In the genomic region with DNA sequence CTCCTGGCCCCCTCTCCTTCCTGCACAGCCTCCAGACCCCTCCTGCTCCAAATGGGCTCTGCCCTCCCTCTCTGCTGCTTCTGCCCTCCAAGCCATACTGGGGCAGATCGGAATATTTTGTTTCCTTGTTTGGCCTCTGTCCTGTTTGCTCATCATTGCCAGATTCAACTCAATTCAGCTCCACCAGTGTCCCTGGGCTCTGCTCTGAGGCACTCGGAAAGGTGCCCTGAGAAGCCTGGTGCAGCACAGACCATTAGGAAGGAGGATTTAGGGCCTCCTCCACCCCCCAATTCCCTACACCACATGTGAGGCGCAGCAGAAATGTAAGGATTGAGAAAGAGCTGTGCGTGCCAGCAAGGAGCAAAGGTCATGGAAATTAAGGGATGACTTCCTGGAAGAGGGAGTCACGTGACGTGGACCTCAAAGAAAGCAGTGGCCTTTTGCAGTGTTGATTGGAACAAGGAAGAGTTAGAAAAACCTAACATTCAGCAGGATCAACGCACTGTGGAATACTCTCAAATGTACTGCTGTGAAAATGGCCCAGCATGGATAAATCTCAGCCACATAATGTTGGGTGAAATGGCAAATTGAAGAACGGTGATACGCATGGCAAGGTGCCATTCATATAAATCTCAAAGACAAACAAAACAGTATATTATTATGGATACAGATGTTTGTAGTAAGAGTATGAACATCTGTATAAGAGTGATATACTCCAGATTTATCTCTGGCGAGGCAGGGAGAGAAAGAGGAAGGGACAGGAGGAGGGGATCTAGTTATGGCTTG, we compare ENCODE assay signal across 25 cellular contexts. TPM values are rescaled to one million over a fixed set of nuclear protein-coding genes. Genes with fewer than 3 reads are reported as not detected.
DNase-seq lines count a peak whose midpoint lies in the region; ATAC-seq, FAIRE-seq and TF ChIP-seq lines count a peak whose summit lies in the region.
"Had no signal": no experiment of that assay in that cellular context is flagged by ENCODE, and none has a peak within 500 bp of the region (broad histone marks: within the 10 kb centered on the region; RNA-seq: fewer than 3 reads in every experiment).

No MANE protein-coding gene starts in this region.

- H3K4me1 ChIP-seq in K562 (replicated peaks in 1 of 2; ENCODE audit: control insufficient read depth in 2 of 2, insufficient read depth in 2 of 2, low read length in 2 of 2) (peaks cover 8 to 11% of the 10 kb centered on the region in 2 experiments; a peak in 4 of 5 replicates), HepG2 (ENCODE audit: insufficient read depth, low read length) (peaks cover 30% of the 10 kb centered on the region), stomach (peaks cover 9 to 42% (median 21%) of the 10 kb centered on the region in 4 donors), left lung (peaks cover 3 to 14% of the 10 kb centered on the region in 2 donors)

- no peak for ATAC-seq in K562
- ATAC-seq in HepG2 = peak; percentile 39
- ATAC-seq in HG03571 (IDR thresholded peaks at IDR 0.05; ENCODE audit: unreplicated experiment) = no peak
- no peak for ATAC-seq in left lung
- ATAC-seq: CD8-positive, alpha-beta T cell; effector memory CD8-positive, alpha-beta T cell; heart left ventricle; lower lobe of right lung had no signal

- no peak overlapping the region for H3K27ac ChIP-seq in K562 (ENCODE audit: extremely low read depth, low read depth, low read length)
- no peak overlapping the region for H3K27ac ChIP-seq in HepG2 (ENCODE audit: extremely low read length, insufficient read depth, low read length)
- peak overlapping the region in 2 of 5 donors; percentile 3 to 81 for H3K27ac ChIP-seq in stomach
- no peak overlapping the region for H3K27ac ChIP-seq in left lung
- H3K27ac ChIP-seq: lower lobe of right lung, VCaP had no signal

- no peak overlapping the region for H3K4me2 ChIP-seq in K562 (ENCODE audit: insufficient read depth, low read length)
- H3K4me2 ChIP-seq in HepG2 (ENCODE audit: low read depth, low read length) = peak overlapping the region; percentile 72

- H3K9me3 ChIP-seq in K562 (replicated peaks; ENCODE audit: control insufficient read depth, insufficient read depth, low read depth, low read length) (no peaks in the 10 kb centered on the region), HepG2 (ENCODE audit: low read length) (no peaks in the 10 kb centered on the region), stomach (no peaks in the 10 kb centered on the region), left lung (no peaks in the 10 kb centered on the region)
- H3K9me3 ChIP-seq: heart left ventricle, lower lobe of right lung had no signal

- peaks cover 0 to 4% of the 10 kb centered on the region in 2 experiments; a peak in 1 of 5 replicates for H3K27me3 ChIP-seq in K562 (ENCODE audit: control insufficient read depth in 2 of 2, insufficient read depth in 2 of 2, low read length in 2 of 2)
- H3K27me3 ChIP-seq in HepG2 (ENCODE audit: control insufficient read depth in 1 of 2, insufficient read depth in 2 of 2, low read length in 2 of 2) = peaks cover 2 to 7% of the 10 kb centered on the region in 2 experiments; a peak in 4 of 5 replicates
- peaks cover 0 to 70% (median 35%) of the 10 kb centered on the region in 3 donors for H3K27me3 ChIP-seq in stomach
- H3K27me3 ChIP-seq in left lung = peaks cover 32 to 89% of the 10 kb centered on the region in 2 donors

- TF ChIP-seq RAD21 in K562 (CRISPR knock-in tag; conservative IDR thresholded peaks at IDR 0.05 in 1 of 2, IDR thresholded peaks at IDR 0.05 in 1 of 2) (no peak), HepG2 (CRISPR knock-in tag; IDR thresholded peaks at IDR 0.05) (no peak)

- no peak for FAIRE-seq in K562 (lab: Jason Lieb, UNC)
- FAIRE-seq in HepG2 (lab: Jason Lieb, UNC) = peak; percentile 98
- FAIRE-seq: GM18507 had no signal

- TF ChIP-seq POLR2A in K562 (conservative IDR thresholded peaks at IDR 0.05) (no peak), HepG2 (IDR thresholded peaks at IDR 0.05; ENCODE audit: insufficient read depth in 1 of 2, low read depth in 2 of 2, low read length in 2 of 2) (peak in 1 of 2 experiments; percentile 42; a peak in 1 of 4 replicates), stomach (IDR thresholded peaks at IDR 0.05) (no peak)

- no peaks in the 10 kb centered on the region for H3K36me3 ChIP-seq in K562 (ENCODE audit: control insufficient read depth, insufficient read depth, low read length)
- H3K36me3 ChIP-seq in HepG2 (replicated peaks in 1 of 2; ENCODE audit: control insufficient read depth in 1 of 2, insufficient read depth in 2 of 2, low read length in 2 of 2) = no peaks in the 10 kb centered on the region
- no peaks in the 10 kb centered on the region for H3K36me3 ChIP-seq in stomach
- H3K36me3 ChIP-seq in left lung = no peaks in the 10 kb centered on the region
- H3K36me3 ChIP-seq: heart left ventricle, lower lobe of right lung had no signal

- BruUV-seq in K562 (replicated peaks; lab: Mats Ljungman, UMichigan) (no TSS peak), HepG2 (replicated peaks; lab: Mats Ljungman, UMichigan) (no TSS peak)

- H4K20me1 ChIP-seq in K562 (replicated peaks; ENCODE audit: control insufficient read depth, insufficient read depth, low read length) = no peaks in the 10 kb centered on the region
- H4K20me1 ChIP-seq in HepG2 (ENCODE audit: insufficient read depth, low read length) = no peaks in the 10 kb centered on the region

- H3K9ac ChIP-seq in K562 (ENCODE audit: insufficient read depth in 1 of 2, low read depth in 2 of 2, low read length in 2 of 2) (no peak overlapping the region), HepG2 (ENCODE audit: insufficient read depth, low read depth, low read length) (0 out of 2 replicates have a peak overlapping the region, but pooled peaks have one; percentile 11)

- no peak overlapping the region for H2AFZ ChIP-seq in K562 (ENCODE audit: low read depth, low read length)
- H2AFZ ChIP-seq in HepG2 (ENCODE audit: low read length) = no peak overlapping the region

- H3K4me3 ChIP-seq in K562 (no peak overlapping the region), HepG2 (replicated peaks in 1 of 3; ENCODE audit: insufficient read depth in 1 of 3, low read depth in 2 of 3, low read length in 3 of 3) (peak overlapping the region in 1 of 3 experiments; percentile 44; a peak in 2 of 6 replicates), stomach (no peak overlapping the region), left lung (no peak overlapping the region)
- H3K4me3 ChIP-seq: heart left ventricle, lower lobe of right lung had no signal

- TF ChIP-seq EP300 in K562 (IDR thresholded peaks at IDR 0.05; ENCODE audit: low read length) = no peak
- peak in 1 of 2 experiments; percentile 58; a peak in 2 of 4 replicates for TF ChIP-seq EP300 in HepG2 (IDR thresholded peaks at IDR 0.05; ENCODE audit: low read depth in 2 of 2, low read length in 2 of 2)
- TF ChIP-seq EP300 in HepG2 (CRISPR knock-in tag; IDR thresholded peaks at IDR 0.05; ENCODE audit: borderline replicate concordance) = peak; percentile 96
- no peak for TF ChIP-seq EP300 in stomach (IDR thresholded peaks at IDR 0.05)

- TF ChIP-seq CTCF in K562 (IDR thresholded peaks at IDR 0.05 in 2 of 3, conservative IDR thresholded peaks at IDR 0.05 in 1 of 3; ENCODE audit: insufficient read depth in 2 of 3, low read depth in 1 of 3, low read length in 3 of 3) (no peak), HepG2 (CRISPR knock-in tag; IDR thresholded peaks at IDR 0.05) (0 out of 2 replicates have a peak, but pooled peaks have one; percentile 25), stomach (IDR thresholded peaks at IDR 0.05) (no peak), left lung (IDR thresholded peaks at IDR 0.05) (no peak)

- H3K9me1 ChIP-seq in K562 (ENCODE audit: control insufficient read depth, insufficient read depth, low read length) = no peaks in the 10 kb centered on the region

- intact Hi-C loops in K562 (cut with micrococcal nuclease) = no loop called here
- intact Hi-C loops in HepG2 (cut with micrococcal nuclease; ENCODE audit: unreplicated experiment) = no loop called here
- intact Hi-C loops in stomach (cut with DNase I; ENCODE audit: low total_unique reads) = no loop called here
- intact Hi-C loops in left lung (cut with DNase I) = no loop called here

- H3K79me2 ChIP-seq in K562 (ENCODE audit: control insufficient read depth, insufficient read depth, low read length) (no peaks in the 10 kb centered on the region), HepG2 (ENCODE audit: insufficient read depth, low read length) (no peaks in the 10 kb centered on the region)

- POLR2A ChIA-PET in K562 (lab: Yijun Ruan, JAX) (no interaction called here), HepG2 (lab: Yijun Ruan, JAX) (interaction anchor here (0.6 to 1.8 kb wide), 6 partner anchors 12 to 481 kb away, joined by 3 to 12 read pairs (median 4); no protein-coding TSS in a partner anchor)

- CTCF ChIA-PET in K562 (lab: Yijun Ruan, JAX; ENCODE audit: low intra/inter-chr PET ratio) (no interaction called here), HepG2 (lab: Yijun Ruan, JAX; ENCODE audit: low intra/inter-chr PET ratio, low total read pairs) (no interaction called here)

- WGBS in K562 (ENCODE audit: insufficient coverage, low coverage, missing lambda C conversion rate) = 13% methylated on average over 10 of the region's 10 CpGs
- 35% methylated on average over 10 of the region's 10 CpGs for WGBS in HepG2 (ENCODE audit: low lambda C conversion rate)
- 52 to 59% (median 57%) methylated on average over 10 of the region's 10 CpGs for WGBS in stomach, 5 donors

- DNase-seq in HT-29 (ENCODE audit: low spot score) (peak; percentile 82), K562 (ENCODE audit: extremely low read depth in 1 of 4, low spot score in 3 of 4) (no peak), HepG2 (ENCODE audit: low spot score) (peak; percentile 95), stomach (peak; percentile 47), AG08396 (ENCODE audit: low spot score) (no peak), left lung (no peak)
- no peak for DNase-seq in activated T-cell treated with anti-CD3 and anti-CD28 coated beads, Interleukin-2, amount 50 U/mL, for 48 hours
- DNase-seq: activated CD4-positive, alpha-beta T cell treated with anti-CD3 and anti-CD28 coated beads, Interleukin-2, amount 50 U/mL, for 48 hours; activated naive CD4-positive, alpha-beta T cell treated with Interleukin-2 at 50 U/mL for 16 hours; activated T-cell treated with anti-CD3 and anti-CD28 coated beads for 4 hours; anterior cingulate cortex; CD8-positive, alpha-beta T cell; effector memory CD8-positive, alpha-beta T cell; EL; heart left ventricle; immature natural killer cell; lower lobe of right lung; NCI-H2107; NCI-H524 treated with DMSO at 0.1 percent for 48 hours; stimulated activated CD4-positive, alpha-beta T cell treated with anti-CD3 and anti-CD28 coated beads, Interleukin-4, amount 100 ng/mL, for 1 hour; T-helper 1 cell had no signal

- in situ Hi-C loops in K562 (cut with MboI) (no loop called here), HepG2 (cut with HindIII; ENCODE audit: extremely low pct_ligation_motif_present, low pct_unique_long_range_greater_than_20kb) (no loop called here)

RNA-seq across cellular contexts. Expression of gene ADRA1D, which starts 4.2 kb away (rescaled TPM):
- total RNA-seq in HT-29 (2014; rRNA removed; shearing (Covaris generic)) = not detected in 2 replicates
- 0.21 TPM in 1 of 2 replicates, not detected in the other for total RNA-seq in K562 (2011; cell fraction: chromatin; rRNA removed; ENCODE audit: low replicate concordance)
- 0.13 and 0.17 TPM in 2 replicates for total RNA-seq in K562 (2011; cell fraction: nucleolus; rRNA removed)
- 0.15 TPM in 1 of 2 replicates, not detected in the other for total RNA-seq in K562 (2011; cell fraction: nucleoplasm; rRNA removed)
- total RNA-seq in K562 (2014; rRNA removed) = 0.14 and 0.57 TPM in 2 replicates
- total RNA-seq in K562 (2014; rRNA removed; fragmentation: Illumina TruSeq; extraction: Trizol) = 0.10 TPM in 1 of 2 replicates, not detected in the other
- total RNA-seq in K562 (2015; rRNA removed; fragmentation: Illumina TruSeq; extraction: Trizol) = not detected in 2 replicates
- 0.27 and 0.33 TPM in 2 replicates for total RNA-seq in K562 (2021)
- 0.03 and 0.06 TPM in 2 replicates for polyA plus RNA-seq in K562 (2011; rRNA removed)
- 0.04 and 0.58 TPM in 2 replicates for polyA plus RNA-seq in K562 (2011; cell fraction: cytosol; rRNA removed)
- polyA plus RNA-seq in K562 (2011; cell fraction: nucleus; rRNA removed) = 0.06 and 0.11 TPM in 2 replicates
- polyA plus RNA-seq in K562 (2012) = 0.17 and 0.66 TPM in 2 replicates
- 0.12 and 0.19 TPM in 2 replicates for polyA plus RNA-seq in K562 (2014; fragmentation: Illumina TruSeq; extraction: Trizol)
- under 1 TPM in 1 of 2 experiments, not detected in 1; 0.01 TPM for polyA plus RNA-seq in K562 (2014; fragmentation: Nextera tagmentation; extraction: Ambion mirVana)
- polyA plus RNA-seq in K562 (2014; rRNA removed) = 0.53 TPM in 1 of 2 replicates, not detected in the other
- polyA minus RNA-seq in K562 (2011; rRNA and poly(A)+ RNA removed) = 0.09 TPM in 1 of 2 replicates, not detected in the other
- 1.9 TPM in 1 of 2 replicates, not detected in the other for polyA minus RNA-seq in K562 (2011; cell fraction: cytosol; rRNA and poly(A)+ RNA removed)
- 0.11 and 0.40 TPM in 2 replicates for polyA minus RNA-seq in K562 (2011; cell fraction: nucleus; rRNA and poly(A)+ RNA removed)
- total RNA-seq in HepG2 (2016; rRNA removed; fragmentation: Illumina TruSeq; extraction: Trizol) = 0.07 TPM in 1 of 2 replicates, not detected in the other
- not detected in 2 replicates for total RNA-seq in HepG2 (2016; cell fraction: cytosol; rRNA removed; fragmentation: Illumina TruSeq; extraction: Trizol; ENCODE audit: low read depth)
- 0.17 TPM in 1 of 2 replicates, not detected in the other for total RNA-seq in HepG2 (2016; cell fraction: insoluble cytoplasmic fraction; rRNA removed; fragmentation: Illumina TruSeq; extraction: Trizol)
- 0.09 TPM in 1 of 2 replicates, not detected in the other for total RNA-seq in HepG2 (2016; cell fraction: membrane; rRNA removed; fragmentation: Illumina TruSeq; extraction: Trizol)
- 0.13 TPM in 1 of 2 replicates, not detected in the other for total RNA-seq in HepG2 (2016; cell fraction: nucleus; rRNA removed; fragmentation: Illumina TruSeq; extraction: Trizol)
- polyA plus RNA-seq in HepG2 (2011; rRNA removed) = 0.09 and 0.13 TPM in 2 replicates
- polyA plus RNA-seq in HepG2 (2011; cell fraction: cytosol; rRNA removed) = 0.06 and 0.24 TPM in 2 replicates
- 0.26 and 0.45 TPM in 2 replicates for polyA plus RNA-seq in HepG2 (2011; cell fraction: nucleus; rRNA removed)
- polyA plus RNA-seq in HepG2 (2012) = 0.24 TPM in 1 of 2 replicates, not detected in the other
- 0.03 TPM in 1 of 2 replicates, not detected in the other for polyA plus RNA-seq in HepG2 (2016; cell fraction: cytosol; fragmentation: Illumina TruSeq; extraction: Trizol; ENCODE audit: low read depth)
- polyA plus RNA-seq in HepG2 (2016; cell fraction: insoluble cytoplasmic fraction; fragmentation: Illumina TruSeq; extraction: Trizol; ENCODE audit: low read depth) = 0.19 TPM in 1 of 2 replicates, not detected in the other
- 0.07 TPM in 1 of 2 replicates, not detected in the other for polyA plus RNA-seq in HepG2 (2016; cell fraction: membrane; fragmentation: Illumina TruSeq; extraction: Trizol; ENCODE audit: low read depth)
- polyA plus RNA-seq in HepG2 (2016; cell fraction: nucleus; fragmentation: Illumina TruSeq; extraction: Trizol; ENCODE audit: insufficient read depth, low read depth) = 0.33 and 0.37 TPM in 2 replicates
- polyA minus RNA-seq in HepG2 (2011; rRNA and poly(A)+ RNA removed; ENCODE audit: low replicate concordance) = 0.50 TPM in 1 of 2 replicates, not detected in the other
- polyA minus RNA-seq in HepG2 (2011; cell fraction: cytosol; rRNA and poly(A)+ RNA removed) = not detected in 2 replicates
- polyA minus RNA-seq in HepG2 (2011; cell fraction: nucleus; rRNA and poly(A)+ RNA removed) = 0.26 and 0.62 TPM in 2 replicates
- total RNA-seq in stomach = under 1 TPM in 1 of 5 donors, not detected in 4; 0.58 TPM
- 1 to 10 TPM in 1 of 3 donors, not detected in 2; 1.1 TPM for polyA plus RNA-seq in stomach
- 1 to 10 TPM; 1.5 to 2.6 TPM for total RNA-seq in left lung
- total RNA-seq: CD8-positive, alpha-beta T cell; subcutaneous adipose tissue had no signal
- polyA plus RNA-seq: immature natural killer cell had no signal

Comparison
In these comparisons a context has a peak if more than half of its experiments do, and no peak if none do; other contexts are left out.
1. DNase-seq: peak in HT-29 (single experiment), HepG2 (single experiment) and stomach (single experiment); none in K562 (0 of 4), AG08396 (single experiment), activated T-cell treated with anti-CD3 and anti-CD28 coated beads, Interleukin-2, amount 50 U/mL, for 48 hours (0 of 2) and left lung (0 of 2).